18 cellular contexts compared by ENCODE assay signal in genomic region chr2:137870682-137871081, GRCh38.
DNase-seq lines count a peak whose midpoint lies in the region; ATAC-seq, FAIRE-seq and TF ChIP-seq lines count a peak whose summit lies in the region.
"Had no signal": no experiment of that assay in that cellular context is flagged by ENCODE, and none has a peak within 500 bp of the region (broad histone marks: within the 10 kb centered on the region; RNA-seq: fewer than 3 reads in every experiment).

No MANE protein-coding gene starts in this region.

- no peak overlapping the region for H3K4me3 Mint-ChIP-seq in neural progenitor cell

- H3K4me1 ChIP-seq in A549 (no peaks in the 10 kb centered on the region), neural progenitor cell (no peaks in the 10 kb centered on the region)
- H3K4me1 ChIP-seq: colonic mucosa had no signal

- TF ChIP-seq RAD21 in A549 (conservative IDR thresholded peaks at IDR 0.05 in 1 of 2, IDR thresholded peaks at IDR 0.05 in 1 of 2): no peak

- no peaks in the 10 kb centered on the region for H3K9me3 Mint-ChIP-seq in neural progenitor cell

- no peak for TF ChIP-seq EP300 in A549 (IDR thresholded peaks at IDR 0.05)

- TF ChIP-seq POLR2A in A549 (IDR thresholded peaks at IDR 0.05; ENCODE audit: low read length) (no peak), erythroblast (IDR thresholded peaks at IDR 0.05; ENCODE audit: low read length) (no peak)

- DNase-seq in A549 (ENCODE audit: low read depth in 1 of 2, low spot score in 1 of 2): no peak
- DNase-seq in erythroblast (lab: John Stamatoyannopoulos, UW): no peak
- DNase-seq in neural progenitor cell (ENCODE audit: low spot score): no peak
- no peak for DNase-seq in HK-2 (ENCODE audit: unreplicated experiment)
- DNase-seq in activated CD8-positive, alpha-beta memory T cell treated with anti-CD3 and anti-CD28 coated beads, Interleukin-2, amount 50 U/mL, for 48 hours: no peak
- DNase-seq: colonic mucosa; islet precursor cell; NCI-H1436 treated with DMSO at 0.1 percent for 48 hours; NCI-H446; OCI-M1; SK-N-SH; stimulated activated naive CD4-positive, alpha-beta T cell treated with Interleukin-2 at 50 U/mL for 16 hours had no signal

- H3K9ac ChIP-seq in neural progenitor cell: no peak overlapping the region
- H3K9ac ChIP-seq: SK-N-SH had no signal

- H3K9me3 ChIP-seq in A549: no peaks in the 10 kb centered on the region
- H3K9me3 ChIP-seq in neural progenitor cell (ENCODE audit: low read depth): no peaks in the 10 kb centered on the region
- H3K9me3 ChIP-seq: colonic mucosa, SK-N-SH had no signal

- H3K4me3 ChIP-seq in A549 (no peak overlapping the region), neural progenitor cell (no peak overlapping the region)
- H3K4me3 ChIP-seq: colonic mucosa, skin epidermis had no signal

- no peaks in the 10 kb centered on the region for H3K4me1 Mint-ChIP-seq in neural progenitor cell

- TF ChIP-seq CTCF in A549 (IDR thresholded peaks at IDR 0.05): no peak
- TF ChIP-seq CTCF in neural progenitor cell (IDR thresholded peaks at IDR 0.05): no peak

- H3K27me3 Mint-ChIP-seq in neural progenitor cell (ENCODE audit: insufficient read depth, low read depth): no peaks in the 10 kb centered on the region

- 3% methylated on average over 1 of the region's 1 CpG for WGBS in A549 (ENCODE audit: missing lambda C conversion rate)

- H3K36me3 ChIP-seq in neural progenitor cell: no peaks in the 10 kb centered on the region
- H3K36me3 ChIP-seq: colonic mucosa had no signal

- H2AFZ ChIP-seq in neural progenitor cell (replicated peaks): no peak overlapping the region

- no peaks in the 10 kb centered on the region for H3K27me3 ChIP-seq in neural progenitor cell
- H3K27me3 ChIP-seq: colonic mucosa had no signal

- no peak for ATAC-seq in A549
- peak; percentile 66 for ATAC-seq in GM19372 (IDR thresholded peaks at IDR 0.05; ENCODE audit: low read depth, unreplicated experiment)
- ATAC-seq in HG02759 (IDR thresholded peaks at IDR 0.05; ENCODE audit: unreplicated experiment): peak; percentile 80
- ATAC-seq in HG03354 (IDR thresholded peaks at IDR 0.05; ENCODE audit: poor library complexity, severe bottlenecking, unreplicated experiment): peak; percentile 87

- H3K27ac Mint-ChIP-seq in neural progenitor cell: no peak overlapping the region

- POLR2A ChIA-PET in A549 (lab: Yijun Ruan, JAX): no interaction called here

- no peaks in the 10 kb centered on the region for H4K20me1 ChIP-seq in neural progenitor cell (ENCODE audit: low read depth)

- CTCF ChIA-PET in A549 (lab: Yijun Ruan, JAX): interaction anchor here (0.7 to 2.6 kb wide), 3 partner anchors 916 to 959 kb away, joined by 3 to 9 read pairs (median 3); no protein-coding TSS in a partner anchor

- peak overlapping the region; percentile 21; the same call in 1 of the 3 replicates for H3K4me2 ChIP-seq in A549
- H3K4me2 ChIP-seq in neural progenitor cell: no peak overlapping the region
- H3K4me2 ChIP-seq: SK-N-SH had no signal

- H3K27ac ChIP-seq in A549 (no peak overlapping the region), neural progenitor cell (no peak overlapping the region)
- H3K27ac ChIP-seq: 22Rv1, colonic mucosa, HL-60, skin epidermis had no signal

- no peaks in the 10 kb centered on the region for H3F3A ChIP-seq in neural progenitor cell (ENCODE audit: low read depth)

- H3K79me2 ChIP-seq in neural progenitor cell (ENCODE audit: low read depth): no peaks in the 10 kb centered on the region

- no peaks in the 10 kb centered on the region for H3K36me3 Mint-ChIP-seq in neural progenitor cell

- FAIRE-seq in A549 (lab: Jason Lieb, UNC): no peak

TF ChIP-seq in A549, 52 proteins besides CTCF, POLR2A, EP300 and RAD21:
- TF ChIP-seq ZNF302 (CRISPR knock-in tag; IDR thresholded peaks at IDR 0.05) (no peak), FOSL2 (IDR thresholded peaks at IDR 0.05) (no peak), FOSL2 (CRISPR knock-in tag; IDR thresholded peaks at IDR 0.05) (no peak), HES2 (IDR thresholded peaks at IDR 0.05) (no peak), CBX8 (IDR thresholded peaks at IDR 0.05) (no peak), RARB (CRISPR knock-in tag; IDR thresholded peaks at IDR 0.05) (no peak), POLR2AphosphoS2 (conservative IDR thresholded peaks at IDR 0.05; ENCODE audit: low read length) (no peak), ESRRA (IDR thresholded peaks at IDR 0.05; ENCODE audit: borderline replicate concordance, low read length) (no peak), KDM5A (IDR thresholded peaks at IDR 0.05) (no peak), MAX (IDR thresholded peaks at IDR 0.05) (no peak), CBX2 (IDR thresholded peaks at IDR 0.05; ENCODE audit: borderline replicate concordance, low read depth) (no peak), HOXB13 (CRISPR knock-in tag; IDR thresholded peaks at IDR 0.05; ENCODE audit: low read depth) (no peak), SMC3 (IDR thresholded peaks at IDR 0.05) (no peak)

Comparison
In these comparisons a context has a peak if more than half of its experiments do, and no peak if none do; other contexts are left out.
1. ATAC-seq: peak in GM19372 (single experiment), HG02759 (single experiment) and HG03354 (single experiment); none in A549 (0 of 2).